In the genomic region with DNA sequence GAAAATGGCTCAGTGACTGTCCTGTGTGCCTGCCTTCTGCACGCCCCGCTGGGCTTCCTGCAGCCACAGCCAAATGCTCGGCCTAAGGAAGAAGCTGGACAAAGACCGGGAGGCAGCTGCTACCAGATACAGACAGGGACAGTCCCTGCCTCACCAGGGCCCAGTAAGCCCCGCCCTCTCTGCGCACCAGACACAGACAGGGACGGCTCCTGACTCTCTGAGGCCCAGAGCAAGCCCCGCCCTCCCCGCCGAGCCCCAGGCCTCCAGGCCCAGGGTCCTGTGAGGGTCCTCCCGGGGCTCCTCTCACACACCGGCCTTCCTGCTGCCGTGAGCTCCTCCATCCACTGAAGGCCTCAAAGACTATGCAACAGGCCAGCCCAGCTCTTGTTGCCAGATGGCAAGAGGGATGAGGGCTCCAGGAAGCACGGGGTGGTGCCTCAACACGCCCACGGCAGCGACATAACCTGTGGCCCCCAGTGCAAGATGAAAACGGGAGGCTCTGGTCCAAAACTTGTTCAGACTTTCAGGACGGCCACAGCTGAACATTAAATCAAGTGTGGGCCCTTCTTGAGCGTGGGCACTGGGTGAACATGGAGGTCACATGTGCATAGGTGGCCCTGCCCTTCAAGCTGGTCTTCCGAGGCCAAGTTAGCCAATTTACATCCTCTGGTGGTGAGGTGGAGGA, we compare ENCODE assay signal across 13 cellular contexts.
DNase-seq lines count a peak whose midpoint lies in the region; ATAC-seq, FAIRE-seq and TF ChIP-seq lines count a peak whose summit lies in the region.
"Had no signal": no experiment of that assay in that cellular context is flagged by ENCODE, and none has a peak within 500 bp of the region (broad histone marks: within the 10 kb centered on the region; RNA-seq: fewer than 3 reads in every experiment).

No MANE protein-coding gene starts in this region.

- no peak for TF ChIP-seq EP300 in stomach (IDR thresholded peaks at IDR 0.05)

- FAIRE-seq in GM19239 (lab: Jason Lieb, UNC): no peak
- FAIRE-seq: colon, RCC 7860 had no signal

- TF ChIP-seq POLR2A in NB4 (IDR thresholded peaks at IDR 0.05; ENCODE audit: extremely low read depth, insufficient read length) (no peak), stomach (IDR thresholded peaks at IDR 0.05) (no peak)

- no peak overlapping the region for H3K27ac ChIP-seq in stomach

- 78 to 85% (median 84%) methylated on average over 16 to 21 of the region's 21 CpGs for whole genome bisulfite sequencing in stomach, 5 donors

- H3K4me3 ChIP-seq in NB4 (ENCODE audit: low read depth, low read length): no peak overlapping the region
- no peak overlapping the region for H3K4me3 ChIP-seq in stomach

- intact Hi-C loops in stomach (cut with DNase I; ENCODE audit: low total_unique reads): no loop called here

- H3K36me3 ChIP-seq in stomach: peaks cover 0 to 25% (median 7%) of the 10 kb centered on the region in 4 donors

- H3K9me3 ChIP-seq in stomach: no peaks in the 10 kb centered on the region

- TF ChIP-seq CTCF in NB4 (IDR thresholded peaks at IDR 0.05; ENCODE audit: low read depth, low read length) (no peak), stomach (IDR thresholded peaks at IDR 0.05) (no peak)

- ATAC-seq in left lobe of liver: peak; percentile 43
- ATAC-seq: activated naive CD4-positive, alpha-beta T cell treated with anti-CD3 and anti-CD28 coated beads, Interleukin-2, amount 50 U/mL, for 72 hours had no signal

- no peaks in the 10 kb centered on the region for H3K27me3 ChIP-seq in stomach

- DNase-seq in NB4 (ENCODE audit: low read depth) (peak; percentile 47), cerebellar cortex (ENCODE audit: low spot score) (peak; percentile 22), left lobe of liver (ENCODE audit: low spot score) (peak; percentile 44), stomach (peak; percentile 21), T-helper 9 cell (no peak), GM19239 (ENCODE audit: insufficient read length, low spot score) (no peak), NCI-H2227 (lab: John Stamatoyannopoulos, UW; ENCODE audit: unreplicated experiment) (no peak)
- no peak for DNase-seq in activated CD4-positive, alpha-beta T cell treated with anti-CD3 and anti-CD28 coated beads, Interleukin-2, amount 50 U/mL, for 48 hours
- DNase-seq: activated CD4-positive, alpha-beta memory T cell treated with anti-CD3 and anti-CD28 coated beads, Interleukin-2, amount 10 ng/mL, durations not matched to agents 7 days and 5 days; NCI-H1092 had no signal

- peaks cover 0 to 19% (median 5%) of the 10 kb centered on the region in 4 donors for H3K4me1 ChIP-seq in stomach

Comparison
In these comparisons a context has a peak if more than half of its experiments do, and no peak if none do; other contexts are left out.
1. DNase-seq: peak in NB4 (single experiment), cerebellar cortex (single experiment), left lobe of liver (single experiment) and stomach (single experiment); none in T-helper 9 cell (single experiment), GM19239 (single experiment), NCI-H2227 (single experiment) and activated CD4-positive, alpha-beta T cell treated with anti-CD3 and anti-CD28 coated beads, Interleukin-2, amount 50 U/mL, for 48 hours (0 of 2).